ENCODE assay signal across 9 cellular contexts in genomic region chr7:100159099-100159623, GRCh38. TPM values are rescaled to one million over a fixed set of nuclear protein-coding genes. Genes with fewer than 3 reads are reported as not detected.
A peak's percentile ranks its signal among the peaks of the same experiment; 100 is the strongest.
DNase-seq lines count a peak whose midpoint lies in the region; ATAC-seq lines count a peak whose summit lies in the region.
"Had no signal": no experiment of that assay in that cellular context is flagged by ENCODE, and none has a peak within 500 bp of the region (broad histone marks: within the 10 kb centered on the region; RNA-seq: fewer than 3 reads in every experiment).

No MANE protein-coding gene starts in this region.

- ATAC-seq in activated CD4-positive, alpha-beta T cell treated with anti-CD3 and anti-CD28 coated beads for 36 hours: no peak
- ATAC-seq in activated T-cell treated with anti-CD3 and anti-CD28 coated beads, Interleukin-2, amount 50 U/mL, for 72 hours (replicated peaks in 1 of 2): no peak
- ATAC-seq in HG03354 (IDR thresholded peaks at IDR 0.05; ENCODE audit: poor library complexity, severe bottlenecking, unreplicated experiment): no peak

- H3K27ac Mint-ChIP-seq in activated CD4-positive, alpha-beta T cell treated with anti-CD3 and anti-CD28 coated beads for 36 hours: peak overlapping the region; percentile 84
- H3K27ac Mint-ChIP-seq in activated T-cell treated with anti-CD3 and anti-CD28 coated beads, Interleukin-2, amount 50 U/mL, for 72 hours: peak overlapping the region; percentile 95
- H3K27ac Mint-ChIP-seq in immature natural killer cell: peak overlapping the region; percentile 66 to 86 (median 79)

- intact Hi-C loops in activated CD4-positive, alpha-beta T cell treated with anti-CD3 and anti-CD28 coated beads for 36 hours (cut with DNase I, micrococcal nuclease): loop anchor here (2.0 to 5.0 kb wide), 2 partner anchors 18 to 533 kb away; partner anchors contain the start of genes GIGYF1 (in 1 of the 2), GPC2 (in 1 of the 2) and STAG3 (in 1 of the 2)

- no peaks in the 10 kb centered on the region for H3K27me3 Mint-ChIP-seq in activated CD4-positive, alpha-beta T cell treated with anti-CD3 and anti-CD28 coated beads for 36 hours
- H3K27me3 Mint-ChIP-seq in activated T-cell treated with anti-CD3 and anti-CD28 coated beads, Interleukin-2, amount 50 U/mL, for 72 hours (ENCODE audit: low read depth): no peaks in the 10 kb centered on the region
- peaks cover 0 to 12% (median 9%) of the 10 kb centered on the region in 3 donors for H3K27me3 Mint-ChIP-seq in immature natural killer cell (ENCODE audit: low read depth in 3 of 3)

- POLR2A ChIA-PET in activated CD4-positive, alpha-beta T cell treated with anti-CD3 and anti-CD28 coated beads for 36 hours (lab: Charles Lee): interaction anchor here (0.9 kb wide), 1 partner anchor 10 kb away, joined by 9 read pairs; the partner anchor contains the start of gene LAMTOR4

- peak overlapping the region; percentile 72 for H3K27ac ChIP-seq in temporal lobe (ENCODE audit: low read depth, low read length)

- peak; percentile 41 for DNase-seq in activated CD4-positive, alpha-beta T cell treated with anti-CD3 and anti-CD28 coated beads for 36 hours
- no peak for DNase-seq in activated CD4-positive, alpha-beta T cell treated with anti-CD3 and anti-CD28 coated beads, Interleukin-2, amount 50 U/mL, for 48 hours
- DNase-seq in activated T-cell treated with anti-CD3 and anti-CD28 coated beads, Interleukin-2, amount 50 U/mL, for 72 hours: no peak
- DNase-seq in immature natural killer cell: no peak
- DNase-seq in DMS114 treated with DMSO at 0.1 percent for 48 hours (lab: John Stamatoyannopoulos, UW; ENCODE audit: unreplicated experiment): no peak
- no peak for DNase-seq in D341Med (ENCODE audit: low spot score)
- DNase-seq: NCI-H524 treated with DMSO at 0.1 percent for 48 hours had no signal

- CTCF ChIA-PET in activated CD4-positive, alpha-beta T cell treated with anti-CD3 and anti-CD28 coated beads for 36 hours (lab: Charles Lee): interaction anchor here (0.8 to 1.3 kb wide), 2 partner anchors 21 to 58 kb away, joined by 3 read pairs; no protein-coding TSS in a partner anchor

- H3K36me3 Mint-ChIP-seq in activated CD4-positive, alpha-beta T cell treated with anti-CD3 and anti-CD28 coated beads for 36 hours (ENCODE audit: low read depth): peaks cover 12% of the 10 kb centered on the region
- peaks cover 1 to 6% of the 10 kb centered on the region in 2 donors for H3K36me3 Mint-ChIP-seq in activated T-cell treated with anti-CD3 and anti-CD28 coated beads, Interleukin-2, amount 50 U/mL, for 72 hours (ENCODE audit: insufficient read depth in 2 of 2)
- peaks cover 0 to 4% (median 0%) of the 10 kb centered on the region in 3 donors for H3K36me3 Mint-ChIP-seq in immature natural killer cell

- peaks cover 52% of the 10 kb centered on the region for H3K4me1 Mint-ChIP-seq in activated CD4-positive, alpha-beta T cell treated with anti-CD3 and anti-CD28 coated beads for 36 hours
- peaks cover 64% of the 10 kb centered on the region for H3K4me1 Mint-ChIP-seq in activated T-cell treated with anti-CD3 and anti-CD28 coated beads, Interleukin-2, amount 50 U/mL, for 72 hours (ENCODE audit: low read depth)
- H3K4me1 Mint-ChIP-seq in immature natural killer cell: peaks cover 29 to 30% of the 10 kb centered on the region in 2 donors

- H3K4me3 Mint-ChIP-seq in activated CD4-positive, alpha-beta T cell treated with anti-CD3 and anti-CD28 coated beads for 36 hours: peak overlapping the region; percentile 76
- peak overlapping the region; percentile 86 to 89 for H3K4me3 Mint-ChIP-seq in activated T-cell treated with anti-CD3 and anti-CD28 coated beads, Interleukin-2, amount 50 U/mL, for 72 hours
- H3K4me3 Mint-ChIP-seq in immature natural killer cell: peak overlapping the region; percentile 78 to 85 (median 83)

- H3K9me3 Mint-ChIP-seq in activated CD4-positive, alpha-beta T cell treated with anti-CD3 and anti-CD28 coated beads for 36 hours (ENCODE audit: low read depth): no peaks in the 10 kb centered on the region
- no peaks in the 10 kb centered on the region for H3K9me3 Mint-ChIP-seq in activated T-cell treated with anti-CD3 and anti-CD28 coated beads, Interleukin-2, amount 50 U/mL, for 72 hours
- no peaks in the 10 kb centered on the region for H3K9me3 Mint-ChIP-seq in immature natural killer cell

RNA-seq across cellular contexts. Expression of gene TRAPPC14, which starts 0.6 kb away (rescaled TPM):
- 10 to 100 TPM; 15.0 to 17.6 TPM for total RNA-seq in activated CD4-positive, alpha-beta T cell treated with anti-CD3 and anti-CD28 coated beads for 36 hours
- 10 to 100 TPM; 22.1 to 28.8 TPM for total RNA-seq in activated T-cell treated with anti-CD3 and anti-CD28 coated beads, Interleukin-2, amount 50 U/mL, for 72 hours
- polyA plus RNA-seq in immature natural killer cell: 1 to 10 TPM in 2 of 3 donors, under 1 TPM in 1; 0.71 to 2.9 (median 1.8) TPM
- 9.6 TPM for total RNA-seq in temporal lobe

RNA-seq across cellular contexts. Expression of gene GAL3ST4, which starts 9.3 kb away (rescaled TPM):
- total RNA-seq in activated CD4-positive, alpha-beta T cell treated with anti-CD3 and anti-CD28 coated beads for 36 hours: 1 to 10 TPM; 4.6 to 7.2 TPM
- total RNA-seq in activated T-cell treated with anti-CD3 and anti-CD28 coated beads, Interleukin-2, amount 50 U/mL, for 72 hours: 10 to 100 TPM in 1 of 2 donors, 1 to 10 TPM in 1; 6.9 to 11.7 TPM
- polyA plus RNA-seq in immature natural killer cell: under 1 TPM in 1 of 3 donors, not detected in 2; 0.08 TPM
- total RNA-seq in temporal lobe: 3.9 TPM

RNA-seq across cellular contexts. Expression of gene LAMTOR4, which starts 10.4 kb away (rescaled TPM):
- total RNA-seq in activated CD4-positive, alpha-beta T cell treated with anti-CD3 and anti-CD28 coated beads for 36 hours: 100 to 1,000 TPM in 1 of 2 experiments, 10 to 100 TPM in 1; 69.6 to 120 TPM
- 100 to 1,000 TPM; 130 to 134 TPM for total RNA-seq in activated T-cell treated with anti-CD3 and anti-CD28 coated beads, Interleukin-2, amount 50 U/mL, for 72 hours
- polyA plus RNA-seq in immature natural killer cell: 100 to 1,000 TPM; 408 to 587 (median 569) TPM
- 44.0 TPM for total RNA-seq in temporal lobe

RNA-seq across cellular contexts. Expression of gene GPC2, which starts 18.0 kb away (rescaled TPM):
- total RNA-seq in activated CD4-positive, alpha-beta T cell treated with anti-CD3 and anti-CD28 coated beads for 36 hours: 1 to 10 TPM; 5.3 to 6.1 TPM
- total RNA-seq in activated T-cell treated with anti-CD3 and anti-CD28 coated beads, Interleukin-2, amount 50 U/mL, for 72 hours: 10 to 100 TPM in 1 of 2 donors, 1 to 10 TPM in 1; 9.7 to 14.2 TPM
- not detected for polyA plus RNA-seq in immature natural killer cell
- total RNA-seq in temporal lobe: 44.3 TPM

RNA-seq across cellular contexts. Expression of gene STAG3, which starts 18.6 kb away (rescaled TPM):
- total RNA-seq in activated CD4-positive, alpha-beta T cell treated with anti-CD3 and anti-CD28 coated beads for 36 hours: 10 to 100 TPM; 24.7 to 28.3 TPM
- total RNA-seq in activated T-cell treated with anti-CD3 and anti-CD28 coated beads, Interleukin-2, amount 50 U/mL, for 72 hours: 100 to 1,000 TPM; 103 to 121 TPM
- 1 to 10 TPM in 1 of 3 donors, under 1 TPM in 2; 0.50 to 2.8 (median 0.72) TPM for polyA plus RNA-seq in immature natural killer cell
- 0.74 TPM for total RNA-seq in temporal lobe
